In genomic region chr4:164481306-164482091, GRCh38 we compare ENCODE assay signal across 29 cellular contexts.
"Had no signal": no experiment of that assay in that cellular context is flagged by ENCODE, and none has a peak within 500 bp of the region (broad histone marks: within the 10 kb centered on the region; RNA-seq: fewer than 3 reads in every experiment).

No MANE protein-coding gene starts in this region.

- DNase-seq: activated B cell treated with CpG ODN at 0.5 μM for 24 hours; activated CD4-positive, alpha-beta memory T cell treated with anti-CD3 and anti-CD28 coated beads, Interleukin-2, amount 10 ng/mL, durations not matched to agents 7 days and 5 days; activated CD4-positive, alpha-beta T cell treated with anti-CD3 and anti-CD28 coated beads for 36 hours; activated CD4-positive, alpha-beta T cell treated with anti-CD3 and anti-CD28 coated beads, Interleukin-2, amount 10 ng/mL, durations not matched to agents 7 days and 5 days; activated CD4-positive, alpha-beta T cell treated with anti-CD3 and anti-CD28 coated beads, Interleukin-2, amount 50 U/mL, for 4 hours; activated CD4-positive, CD25-positive, alpha-beta regulatory T cell treated with anti-CD3 and anti-CD28 coated beads, Interleukin-2, amount 50 U/mL, for 72 hours; activated CD8-positive, alpha-beta memory T cell treated with anti-CD3 and anti-CD28 coated beads, Interleukin-2, amount 50 U/mL, for 48 hours; activated gamma-delta T cell; activated naive CD4-positive, alpha-beta T cell; activated naive CD4-positive, alpha-beta T cell treated with anti-CD3 and anti-CD28 coated beads, Interleukin-2, amount 10 ng/mL, durations not matched to agents 7 days and 5 days; activated naive CD8-positive, alpha-beta T cell treated with anti-CD3 and anti-CD28 coated beads, Interleukin-2, amount 10 ng/mL, durations not matched to agents 7 days and 5 days; activated T-cell treated with anti-CD3 and anti-CD28 coated beads for 4 hours; activated T-cell treated with anti-CD3 and anti-CD28 coated beads, Interleukin-2, amount 50 U/mL, for 24 hours; activated T-cell treated with anti-CD3 and anti-CD28 coated beads, Interleukin-2, amount 50 U/mL, for 72 hours; central memory CD4-positive, alpha-beta T cell; cerebellar nuclear complex; colonic mucosa; effector CD8-positive, alpha-beta T cell; foreskin keratinocyte; gastrocnemius medialis; glutamatergic neuron; T-helper 1 cell; T-helper 17 cell; T1000; WERI-Rb-1 had no signal

- H3K4me1 ChIP-seq: ascending aorta, breast epithelium, colonic mucosa, esophagus muscularis mucosa, foreskin keratinocyte, gastrocnemius medialis had no signal

- H3K4me3 ChIP-seq: ascending aorta, breast epithelium, cardiac muscle cell, colonic mucosa, esophagus muscularis mucosa, gastrocnemius medialis had no signal

- H3K9me3 ChIP-seq: ascending aorta, colonic mucosa, esophagus muscularis mucosa, gastrocnemius medialis had no signal

- H3K27me3 ChIP-seq: ascending aorta, breast epithelium, cardiac muscle cell, colonic mucosa, esophagus muscularis mucosa, foreskin keratinocyte, gastrocnemius medialis had no signal

- H3K36me3 ChIP-seq: ascending aorta, breast epithelium, cardiac muscle cell, colonic mucosa, esophagus muscularis mucosa, gastrocnemius medialis, WERI-Rb-1 had no signal

- H3K27ac ChIP-seq: ascending aorta, breast epithelium, cardiac muscle cell, colonic mucosa, esophagus muscularis mucosa, foreskin keratinocyte, gastrocnemius medialis, WERI-Rb-1 had no signal
